Comparison of ENCODE assay signal across 24 cellular contexts in the genomic region with DNA sequence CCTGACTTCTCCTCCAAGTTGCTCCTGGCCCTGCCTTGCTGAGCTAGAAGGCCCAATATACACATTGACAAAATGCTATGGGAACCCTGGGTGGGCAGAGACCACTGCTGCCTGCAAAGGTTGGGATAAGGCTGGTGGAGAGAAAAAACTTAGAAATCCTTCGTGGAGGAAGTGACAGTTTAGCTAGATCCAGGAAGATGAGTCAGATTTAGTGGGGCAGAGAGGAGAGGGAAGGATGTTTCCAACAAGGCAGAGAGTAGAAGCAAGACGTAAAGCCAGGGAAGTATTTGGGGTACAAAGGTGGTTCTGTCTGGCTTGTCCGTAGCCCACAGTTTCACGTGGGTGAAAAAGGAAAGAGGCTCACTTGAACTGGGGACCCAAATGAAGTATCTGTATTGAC.
DNase-seq lines count a peak whose midpoint lies in the region; ATAC-seq, FAIRE-seq and TF ChIP-seq lines count a peak whose summit lies in the region.
"Had no signal": no experiment of that assay in that cellular context is flagged by ENCODE, and none has a peak within 500 bp of the region (broad histone marks: within the 10 kb centered on the region; RNA-seq: fewer than 3 reads in every experiment).

No MANE protein-coding gene starts in this region.

- no peak for TF ChIP-seq CTCF in astrocyte (IDR thresholded peaks at IDR 0.05; ENCODE audit: insufficient read depth, low read depth, low read length)
- TF ChIP-seq CTCF in suprapubic skin (IDR thresholded peaks at IDR 0.05): no peak

- H3K36me3 Mint-ChIP-seq in astrocyte (ENCODE audit: low read depth, unreplicated experiment): no peaks in the 10 kb centered on the region
- H3K36me3 Mint-ChIP-seq: activated naive CD4-positive, alpha-beta T cell treated with anti-CD3 and anti-CD28 coated beads, Interleukin-2, amount 50 U/mL, for 72 hours; brain; natural killer cell had no signal

- peaks cover 3% of the 10 kb centered on the region for H3K9me3 Mint-ChIP-seq in astrocyte (ENCODE audit: unreplicated experiment)
- H3K9me3 Mint-ChIP-seq: natural killer cell had no signal

- no peak overlapping the region for H3K27ac Mint-ChIP-seq in astrocyte (ENCODE audit: unreplicated experiment)
- H3K27ac Mint-ChIP-seq: activated CD4-positive, alpha-beta T cell treated with anti-CD3 and anti-CD28 coated beads for 36 hours; activated naive CD4-positive, alpha-beta T cell treated with anti-CD3 and anti-CD28 coated beads, Interleukin-2, amount 50 U/mL, for 72 hours; H9; natural killer cell had no signal

- H3K9ac ChIP-seq in astrocyte (ENCODE audit: low read length): no peak overlapping the region

- H3K4me1 ChIP-seq in astrocyte (ENCODE audit: insufficient read depth, low read length): no peaks in the 10 kb centered on the region
- peaks cover 3% of the 10 kb centered on the region for H3K4me1 ChIP-seq in suprapubic skin
- H3K4me1 ChIP-seq: pancreas had no signal

- peaks cover 20% of the 10 kb centered on the region for H3K27me3 Mint-ChIP-seq in astrocyte (ENCODE audit: low read depth, unreplicated experiment)

- no peak for FAIRE-seq in astrocyte (lab: Jason Lieb, UNC)
- FAIRE-seq: frontal cortex, pancreas had no signal

- H3K27ac ChIP-seq in astrocyte (ENCODE audit: low read depth, low read length) (no peak overlapping the region), suprapubic skin (peak overlapping the region; percentile 67)
- H3K27ac ChIP-seq: epithelial cell of prostate, pancreas had no signal

- TF ChIP-seq EP300 in suprapubic skin (IDR thresholded peaks at IDR 0.05): no peak

- no peaks in the 10 kb centered on the region for H3K4me1 Mint-ChIP-seq in astrocyte (ENCODE audit: low read depth, unreplicated experiment)
- H3K4me1 Mint-ChIP-seq: activated CD4-positive, alpha-beta T cell treated with anti-CD3 and anti-CD28 coated beads for 36 hours; natural killer cell had no signal

- ATAC-seq in HG02884 (IDR thresholded peaks at IDR 0.05; ENCODE audit: unreplicated experiment) (no peak), HG02678 (IDR thresholded peaks at IDR 0.05; ENCODE audit: unreplicated experiment) (no peak)
- ATAC-seq: activated CD4-positive, alpha-beta T cell treated with anti-CD3 and anti-CD28 coated beads for 36 hours; activated naive CD4-positive, alpha-beta T cell treated with anti-CD3 and anti-CD28 coated beads, Interleukin-2, amount 50 U/mL, for 72 hours; natural killer cell had no signal

- H3K36me3 ChIP-seq in astrocyte (ENCODE audit: insufficient read depth, low read length): no peaks in the 10 kb centered on the region
- H3K36me3 ChIP-seq in suprapubic skin: no peaks in the 10 kb centered on the region
- H3K36me3 ChIP-seq: pancreas had no signal

- no peaks in the 10 kb centered on the region for H4K20me1 ChIP-seq in astrocyte (ENCODE audit: insufficient read depth, low read length)

- 74% methylated on average over 4 of the region's 4 CpGs for WGBS in suprapubic skin

- H3K27me3 ChIP-seq in astrocyte (ENCODE audit: insufficient read depth, low read length) (no peaks in the 10 kb centered on the region), suprapubic skin (no peaks in the 10 kb centered on the region)
- H3K27me3 ChIP-seq: pancreas had no signal

- H3K79me2 ChIP-seq in astrocyte (ENCODE audit: insufficient read depth, low read length): no peaks in the 10 kb centered on the region

- no peak for TF ChIP-seq POLR2A in suprapubic skin (IDR thresholded peaks at IDR 0.05)

- peak; percentile 27 for DNase-seq in HCEC 1CT
- no peak for DNase-seq in astrocyte (ENCODE audit: low read depth)
- peak; percentile 32 for DNase-seq in kidney tubule cell (ENCODE audit: low spot score)
- peak in 1 of 2 donors; percentile 21 for DNase-seq in suprapubic skin (ENCODE audit: low spot score in 2 of 2)
- DNase-seq in NCI-H1694 treated with DMSO at 0.1 percent for 48 hours (lab: John Stamatoyannopoulos, UW): no peak
- DNase-seq: activated CD4-positive, alpha-beta T cell treated with anti-CD3 and anti-CD28 coated beads for 36 hours; DND-41; H9; Kasumi-1; mesendoderm; natural killer cell; NCI-H1417; NCI-H524 treated with DMSO at 0.1 percent for 48 hours; pancreas; stimulated activated CD4-positive, alpha-beta T cell treated with anti-CD3 and anti-CD28 coated beads, Interleukin-2, amount 100 ng/mL, for 48 hours; stimulated activated naive CD4-positive, alpha-beta T cell treated with Interleukin-2 at 50 U/mL for 16 hours; trophoblast cell had no signal

- H3K4me3 ChIP-seq in astrocyte (ENCODE audit: insufficient read depth, low read depth, low read length): no peak overlapping the region
- H3K4me3 ChIP-seq in suprapubic skin: no peak overlapping the region
- H3K4me3 ChIP-seq: pancreas, skin epidermis had no signal

- H2AFZ ChIP-seq in astrocyte (ENCODE audit: low read depth, low read length): peak overlapping the region; percentile 41

- H3K9me3 ChIP-seq in astrocyte (ENCODE audit: insufficient read depth, low read depth, low read length) (no peaks in the 10 kb centered on the region), suprapubic skin (no peaks in the 10 kb centered on the region)
- H3K9me3 ChIP-seq: pancreas had no signal

- H3K4me3 Mint-ChIP-seq in astrocyte (ENCODE audit: unreplicated experiment): peak overlapping the region; percentile 30
- H3K4me3 Mint-ChIP-seq: activated CD4-positive, alpha-beta T cell treated with anti-CD3 and anti-CD28 coated beads for 36 hours; brain; H9; natural killer cell had no signal

- H3K4me2 ChIP-seq in astrocyte (ENCODE audit: low read length): no peak overlapping the region

Comparison
In these comparisons a context has a peak if more than half of its experiments do, and no peak if none do; other contexts are left out.
1. DNase-seq: peak in HCEC 1CT (single experiment) and kidney tubule cell (single experiment); none in astrocyte (single experiment) and NCI-H1694 treated with DMSO at 0.1 percent for 48 hours (single experiment).